ENCODE assay signal across 20 cellular contexts in genomic region chr1:24386931-24387330, GRCh38.
"Had no signal": no experiment of that assay in that cellular context is flagged by ENCODE, and none has a peak within 500 bp of the region (broad histone marks: within the 10 kb centered on the region; RNA-seq: fewer than 3 reads in every experiment).

No MANE protein-coding gene starts in this region.

- DNase-seq: effector CD4-positive, alpha-beta T cell; endodermal cell; erythroblast; heart left ventricle; hippocampal formation; kidney glomerular epithelial cell; mucosa of descending colon; naive thymus-derived CD8-positive, alpha-beta T cell; sigmoid colon; stimulated activated CD4-positive, alpha-beta T cell treated with anti-CD3 and anti-CD28 coated beads, Interleukin-2, amount 100 ng/mL, for 24 hours; stimulated activated CD4-positive, alpha-beta T cell treated with anti-CD3 and anti-CD28 coated beads, Interleukin-4, amount 100 ng/mL, for 4 hours; stimulated activated naive CD4-positive, alpha-beta T cell; stomach; transverse colon had no signal

- ATAC-seq: heart left ventricle; mucosa of descending colon; naive thymus-derived CD8-positive, alpha-beta T cell had no signal

- H3K9me3 ChIP-seq: heart left ventricle, mucosa of descending colon, neutrophil, sigmoid colon, stomach, thoracic aorta, transverse colon had no signal

- H3K27me3 ChIP-seq: heart left ventricle, neutrophil, sigmoid colon, stomach, transverse colon had no signal

- H3K27ac ChIP-seq: heart left ventricle, sigmoid colon, stomach, thoracic aorta, transverse colon had no signal

- H3K36me3 ChIP-seq: neutrophil, thoracic aorta, transverse colon had no signal

- FAIRE-seq: colon, endothelial cell of umbilical vein, frontal cortex had no signal

- H3K4me3 ChIP-seq: heart left ventricle, mucosa of descending colon, sigmoid colon, skin epidermis, stomach, thoracic aorta, transverse colon had no signal
